13 cellular contexts compared by ENCODE assay signal in genomic region chr7:155670521-155670920, GRCh38. TPM values are rescaled to one million over a fixed set of nuclear protein-coding genes. Genes with fewer than 3 reads are reported as not detected.
A peak's percentile ranks its signal among the peaks of the same experiment; 100 is the strongest.
DNase-seq lines count a peak whose midpoint lies in the region; ATAC-seq and TF ChIP-seq lines count a peak whose summit lies in the region.
"Had no signal": no experiment of that assay in that cellular context is flagged by ENCODE, and none has a peak within 500 bp of the region (broad histone marks: within the 10 kb centered on the region; RNA-seq: fewer than 3 reads in every experiment).

No MANE protein-coding gene starts in this region.

- no peaks in the 10 kb centered on the region for H3K9me3 ChIP-seq in lower lobe of right lung
- H3K9me3 ChIP-seq in upper lobe of right lung: no peaks in the 10 kb centered on the region
- no peaks in the 10 kb centered on the region for H3K9me3 ChIP-seq in PC-3 (ENCODE audit: low read length)
- H3K9me3 ChIP-seq: BE2C had no signal

- peaks cover 52% of the 10 kb centered on the region for H4K20me1 ChIP-seq in PC-3 (ENCODE audit: low read length)

- POLR2A ChIA-PET in PC-3 (lab: Charles Lee; ENCODE audit: unreplicated experiment): no interaction called here

- H3K9ac ChIP-seq in PC-3 (ENCODE audit: low read length): no peak overlapping the region

- DNase-seq in stimulated activated naive CD8-positive, alpha-beta T cell treated with anti-CD3 and anti-CD28 coated beads, Interleukin-15, Interleukin-2, amounts not matched to agents 100 U/mL and 50 U/mL, for 24 hours: no peak
- no peak for DNase-seq in lower lobe of right lung
- DNase-seq in upper lobe of right lung: no peak
- no peak for DNase-seq in D341Med (ENCODE audit: low spot score)
- DNase-seq in PC-3: no peak
- DNase-seq: activated CD8-positive, alpha-beta memory T cell treated with anti-CD3 and anti-CD28 coated beads for 24 hours; BE2C had no signal

- H3K4me1 Mint-ChIP-seq in stimulated activated naive CD8-positive, alpha-beta T cell treated with anti-CD3 and anti-CD28 coated beads, Interleukin-15, Interleukin-2, amounts not matched to agents 100 ng/mL and 50 ng/mL, for 24 hours (ENCODE audit: low read depth): peaks cover 60% of the 10 kb centered on the region

- BruUV-seq in PC-3 (replicated peaks; lab: Mats Ljungman, UMichigan): no TSS peak

- peak overlapping the region; percentile 3 for H3K27ac Mint-ChIP-seq in stimulated activated naive CD8-positive, alpha-beta T cell treated with anti-CD3 and anti-CD28 coated beads, Interleukin-15, Interleukin-2, amounts not matched to agents 100 ng/mL and 50 ng/mL, for 24 hours

- no peaks in the 10 kb centered on the region for H3K27me3 Mint-ChIP-seq in stimulated activated naive CD8-positive, alpha-beta T cell treated with anti-CD3 and anti-CD28 coated beads, Interleukin-15, Interleukin-2, amounts not matched to agents 100 ng/mL and 50 ng/mL, for 24 hours

- intact Hi-C loops in lower lobe of right lung (cut with DNase I): no loop called here
- intact Hi-C loops in upper lobe of right lung (cut with DNase I): no loop called here
- intact Hi-C loops in PC-3 (cut with micrococcal nuclease): no loop called here

- no peak overlapping the region for H3K4me3 ChIP-seq in lower lobe of right lung
- H3K4me3 ChIP-seq in upper lobe of right lung: no peak overlapping the region
- H3K4me3 ChIP-seq in PC-3 (ENCODE audit: low read length): no peak overlapping the region
- H3K4me3 ChIP-seq: coronary artery, GM23338 had no signal

- peaks cover 28% of the 10 kb centered on the region for H3K36me3 Mint-ChIP-seq in stimulated activated naive CD8-positive, alpha-beta T cell treated with anti-CD3 and anti-CD28 coated beads, Interleukin-15, Interleukin-2, amounts not matched to agents 100 ng/mL and 50 ng/mL, for 24 hours (ENCODE audit: low read depth)
- H3K36me3 Mint-ChIP-seq: activated naive CD4-positive, alpha-beta T cell treated with anti-CD3 and anti-CD28 coated beads, Interleukin-2, amount 50 U/mL, for 72 hours had no signal

- H3K9me2 ChIP-seq in PC-3 (replicated peaks; ENCODE audit: low read length): no peaks in the 10 kb centered on the region

- peaks cover 60% of the 10 kb centered on the region for H3K4me1 ChIP-seq in lower lobe of right lung
- peaks cover 46% of the 10 kb centered on the region for H3K4me1 ChIP-seq in upper lobe of right lung
- H3K4me1 ChIP-seq in PC-3 (ENCODE audit: insufficient read depth, low read length): peaks cover 10% of the 10 kb centered on the region
- H3K4me1 ChIP-seq: BE2C had no signal

- no peaks in the 10 kb centered on the region for H3K9me3 Mint-ChIP-seq in stimulated activated naive CD8-positive, alpha-beta T cell treated with anti-CD3 and anti-CD28 coated beads, Interleukin-15, Interleukin-2, amounts not matched to agents 100 ng/mL and 50 ng/mL, for 24 hours
- H3K9me3 Mint-ChIP-seq: activated naive CD4-positive, alpha-beta T cell treated with anti-CD3 and anti-CD28 coated beads, Interleukin-2, amount 50 U/mL, for 72 hours; GM23338 had no signal

- H3K27ac ChIP-seq in VCaP (peak overlapping the region; percentile 35; the same call in 1 of the 2 replicates), lower lobe of right lung (peak overlapping the region; percentile 50), upper lobe of right lung (peak overlapping the region; percentile 18), PC-3 (ENCODE audit: low read length) (no peak overlapping the region)
- H3K27ac ChIP-seq: coronary artery had no signal

- H3K79me2 ChIP-seq in PC-3 (ENCODE audit: low read length): peaks cover 86% of the 10 kb centered on the region

- no peak for ATAC-seq in stimulated activated naive CD8-positive, alpha-beta T cell treated with anti-CD3 and anti-CD28 coated beads, Interleukin-15, Interleukin-2, amounts not matched to agents 100 U/mL and 50 U/mL, for 24 hours
- ATAC-seq in lower lobe of right lung: peak in 1 of 2 donors; percentile 11
- ATAC-seq in upper lobe of right lung: no peak
- ATAC-seq in PC-3: no peak
- ATAC-seq in HG03196 (IDR thresholded peaks at IDR 0.05; ENCODE audit: unreplicated experiment): no peak

- H3K4me3 Mint-ChIP-seq in stimulated activated naive CD8-positive, alpha-beta T cell treated with anti-CD3 and anti-CD28 coated beads, Interleukin-15, Interleukin-2, amounts not matched to agents 100 ng/mL and 50 ng/mL, for 24 hours: no peak overlapping the region
- H3K4me3 Mint-ChIP-seq: GM23338 had no signal

- H3K4me2 ChIP-seq in PC-3 (ENCODE audit: low read length): no peak overlapping the region
- H3K4me2 ChIP-seq: GM23338 had no signal

- H2AFZ ChIP-seq in PC-3 (ENCODE audit: low read length): no peak overlapping the region
- H2AFZ ChIP-seq: GM23338 had no signal

- TF ChIP-seq CTCF in VCaP (conservative IDR thresholded peaks at IDR 0.05) (no peak), lower lobe of right lung (IDR thresholded peaks at IDR 0.05) (no peak), upper lobe of right lung (IDR thresholded peaks at IDR 0.05) (no peak), PC-3 (conservative IDR thresholded peaks at IDR 0.05; ENCODE audit: low read depth, low read length) (no peak)

- CTCF ChIA-PET in PC-3 (lab: Charles Lee): interaction anchor here (0.9 kb wide), 1 partner anchor 72 kb away, joined by 3 read pairs; no protein-coding TSS in a partner anchor

- no peaks in the 10 kb centered on the region for H3F3A ChIP-seq in PC-3 (ENCODE audit: low read length, unreplicated experiment)

- peaks cover 15% of the 10 kb centered on the region for H3K36me3 ChIP-seq in lower lobe of right lung
- peaks cover 21% of the 10 kb centered on the region for H3K36me3 ChIP-seq in upper lobe of right lung
- H3K36me3 ChIP-seq in PC-3 (ENCODE audit: low read depth, low read length): peaks cover 10% of the 10 kb centered on the region; the same call in 1 of the 2 replicates

- H3K27me3 ChIP-seq in lower lobe of right lung (ENCODE audit: low read depth) (no peaks in the 10 kb centered on the region), upper lobe of right lung (no peaks in the 10 kb centered on the region), PC-3 (ENCODE audit: low read length) (no peaks in the 10 kb centered on the region)
- H3K27me3 ChIP-seq: BE2C had no signal

RNA-seq across cellular contexts. Expression of gene RBM33, which starts 26.1 kb away (rescaled TPM):
- total RNA-seq in lower lobe of right lung (67.2 TPM), upper lobe of right lung (62.8 TPM), PC-3 (2014; rRNA removed) (25.3 and 31.2 TPM in 2 replicates)
